ENCODE assay signal across 13 cellular contexts in the genomic region with DNA sequence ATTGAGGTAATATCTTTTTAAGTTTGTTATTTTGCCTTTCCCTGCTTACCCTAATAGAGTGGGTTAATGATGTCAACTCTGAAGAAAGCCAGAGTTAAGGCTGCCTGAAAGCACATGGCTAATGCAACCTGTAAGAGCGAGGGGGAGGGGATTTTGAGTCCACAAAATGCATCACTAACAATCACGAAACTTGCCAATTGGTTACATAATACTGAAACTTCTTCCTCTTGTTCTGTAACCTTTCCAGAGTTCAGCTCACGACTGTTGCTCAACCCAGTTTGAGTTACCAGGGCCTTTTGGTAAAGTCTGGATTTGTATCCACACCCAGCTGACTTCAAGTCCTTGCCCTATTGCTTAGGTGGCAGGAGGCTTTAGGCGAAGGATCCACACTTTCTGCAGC.
A peak's percentile ranks its signal among the peaks of the same experiment; 100 is the strongest.
DNase-seq lines count a peak whose midpoint lies in the region; ATAC-seq, FAIRE-seq and TF ChIP-seq lines count a peak whose summit lies in the region.
"Had no signal": no experiment of that assay in that cellular context is flagged by ENCODE, and none has a peak within 500 bp of the region (broad histone marks: within the 10 kb centered on the region; RNA-seq: fewer than 3 reads in every experiment).

No MANE protein-coding gene starts in this region.

- TF ChIP-seq POLR2A in HepG2 (IDR thresholded peaks at IDR 0.05; ENCODE audit: insufficient read depth in 1 of 2, low read depth in 2 of 2, low read length in 2 of 2) = no peak

- H3K36me3 ChIP-seq in ACC112 (ENCODE audit: insufficient read depth, low read length) (no peaks in the 10 kb centered on the region), bronchial epithelial cell (ENCODE audit: control insufficient read depth, insufficient read depth, low read length) (no peaks in the 10 kb centered on the region), HepG2 (replicated peaks in 1 of 2; ENCODE audit: control insufficient read depth in 1 of 2, insufficient read depth in 2 of 2, low read length in 2 of 2) (no peaks in the 10 kb centered on the region)
- H3K36me3 ChIP-seq: thyroid gland had no signal

- CTCF ChIA-PET in HepG2 (lab: Yijun Ruan, JAX; ENCODE audit: low intra/inter-chr PET ratio, low total read pairs) = no interaction called here

- DNase-seq in MV-4-11 (lab: John Stamatoyannopoulos, UW) (peak; percentile 97), bronchial epithelial cell (ENCODE audit: low read depth) (peak; percentile 91), HepG2 (ENCODE audit: low spot score) (no peak), germinal center (ENCODE audit: low spot score) (no peak)
- DNase-seq: activated naive CD8-positive, alpha-beta T cell treated with anti-CD3 and anti-CD28 coated beads, Interleukin-2, amount 10 ng/mL, durations not matched to agents 7 days and 5 days; hypothalamus; NCI-H146; NK-92 treated with Interleukin-12 subunit alpha and Interleukin-12 subunit beta, amount 100 ng/mL, for 24 hours; thyroid gland had no signal

- TF ChIP-seq RAD21 in HepG2 (CRISPR knock-in tag; IDR thresholded peaks at IDR 0.05) = no peak

- H3K79me2 ChIP-seq in ACC112 (ENCODE audit: control insufficient read depth, insufficient read depth, low read length, unreplicated experiment) (no peaks in the 10 kb centered on the region), HepG2 (ENCODE audit: insufficient read depth, low read length) (no peaks in the 10 kb centered on the region)

- no peak for ATAC-seq in HepG2
- no peak for ATAC-seq in HG02884 (IDR thresholded peaks at IDR 0.05; ENCODE audit: unreplicated experiment)
- no peak for ATAC-seq in GM21723 (IDR thresholded peaks at IDR 0.05; ENCODE audit: unreplicated experiment)
- ATAC-seq in SK-N-SH treated with all-trans-retinoic acid at 6 μM for 48 hours = no peak

- H3K9ac ChIP-seq in HepG2 (ENCODE audit: insufficient read depth, low read depth, low read length) = no peak overlapping the region

- H3K27me3 ChIP-seq in ACC112 (ENCODE audit: insufficient read depth, low read length) (no peaks in the 10 kb centered on the region), bronchial epithelial cell (ENCODE audit: control insufficient read depth, insufficient read depth, low read length) (no peaks in the 10 kb centered on the region), HepG2 (ENCODE audit: control insufficient read depth in 1 of 2, insufficient read depth in 2 of 2, low read length in 2 of 2) (no peaks in the 10 kb centered on the region)
- H3K27me3 ChIP-seq: thyroid gland had no signal

- H2AFZ ChIP-seq in ACC112 (ENCODE audit: low read length, unreplicated experiment) (peak overlapping the region; percentile 55), HepG2 (ENCODE audit: low read length) (no peak overlapping the region)

- BruUV-seq in HepG2 (replicated peaks; lab: Mats Ljungman, UMichigan) = no TSS peak

- in situ Hi-C loops in HepG2 (cut with HindIII; ENCODE audit: extremely low pct_ligation_motif_present, low pct_unique_long_range_greater_than_20kb) = no loop called here

- peak; percentile 98 for FAIRE-seq in bronchial epithelial cell (lab: Jason Lieb, UNC)
- no peak for FAIRE-seq in HepG2 (lab: Jason Lieb, UNC)

- peaks cover 19% of the 10 kb centered on the region for H3K4me1 ChIP-seq in ACC112 (ENCODE audit: control insufficient read depth, insufficient read depth, low read length, unreplicated experiment)
- no peaks in the 10 kb centered on the region for H3K4me1 ChIP-seq in HepG2 (ENCODE audit: insufficient read depth, low read length)
- H3K4me1 ChIP-seq: thyroid gland had no signal

- TF ChIP-seq CTCF in bronchial epithelial cell (IDR thresholded peaks at IDR 0.05; ENCODE audit: insufficient read depth, low read length, severe bottlenecking) (no peak), HepG2 (CRISPR knock-in tag; IDR thresholded peaks at IDR 0.05) (no peak)

- H3K9me3 ChIP-seq in HepG2 (ENCODE audit: low read length) = no peaks in the 10 kb centered on the region
- H3K9me3 ChIP-seq: thyroid gland had no signal

- H3K4me3 ChIP-seq in ACC112 (ENCODE audit: low read depth, low read length) (no peak overlapping the region), bronchial epithelial cell (ENCODE audit: low read depth, low read length) (no peak overlapping the region), HepG2 (replicated peaks in 1 of 3; ENCODE audit: insufficient read depth in 1 of 3, low read depth in 2 of 3, low read length in 3 of 3) (no peak overlapping the region)
- H3K4me3 ChIP-seq: thyroid gland had no signal

- no peak for TF ChIP-seq EP300 in HepG2 (IDR thresholded peaks at IDR 0.05; ENCODE audit: low read depth in 2 of 2, low read length in 2 of 2)
- no peak for TF ChIP-seq EP300 in HepG2 (CRISPR knock-in tag; IDR thresholded peaks at IDR 0.05; ENCODE audit: borderline replicate concordance)

- no peak overlapping the region for H3K4me2 ChIP-seq in HepG2 (ENCODE audit: low read depth, low read length)

- peak overlapping the region; percentile 26; the same call in 1 of the 2 replicates for H3K27ac ChIP-seq in ACC112 (ENCODE audit: low read depth, low read length)
- H3K27ac ChIP-seq in HepG2 (ENCODE audit: extremely low read length, insufficient read depth, low read length) = no peak overlapping the region
- H3K27ac ChIP-seq: thyroid gland had no signal

- 25% methylated on average over 4 of the region's 4 CpGs for WGBS in HepG2 (ENCODE audit: low lambda C conversion rate)

- POLR2A ChIA-PET in HepG2 (lab: Yijun Ruan, JAX) = no interaction called here

- intact Hi-C loops in HepG2 (cut with micrococcal nuclease; ENCODE audit: unreplicated experiment) = no loop called here

- H4K20me1 ChIP-seq in HepG2 (ENCODE audit: insufficient read depth, low read length) = no peaks in the 10 kb centered on the region

TF ChIP-seq in HepG2, 621 proteins besides CTCF, POLR2A, EP300 and RAD21:
- TF ChIP-seq, protein P1, sequence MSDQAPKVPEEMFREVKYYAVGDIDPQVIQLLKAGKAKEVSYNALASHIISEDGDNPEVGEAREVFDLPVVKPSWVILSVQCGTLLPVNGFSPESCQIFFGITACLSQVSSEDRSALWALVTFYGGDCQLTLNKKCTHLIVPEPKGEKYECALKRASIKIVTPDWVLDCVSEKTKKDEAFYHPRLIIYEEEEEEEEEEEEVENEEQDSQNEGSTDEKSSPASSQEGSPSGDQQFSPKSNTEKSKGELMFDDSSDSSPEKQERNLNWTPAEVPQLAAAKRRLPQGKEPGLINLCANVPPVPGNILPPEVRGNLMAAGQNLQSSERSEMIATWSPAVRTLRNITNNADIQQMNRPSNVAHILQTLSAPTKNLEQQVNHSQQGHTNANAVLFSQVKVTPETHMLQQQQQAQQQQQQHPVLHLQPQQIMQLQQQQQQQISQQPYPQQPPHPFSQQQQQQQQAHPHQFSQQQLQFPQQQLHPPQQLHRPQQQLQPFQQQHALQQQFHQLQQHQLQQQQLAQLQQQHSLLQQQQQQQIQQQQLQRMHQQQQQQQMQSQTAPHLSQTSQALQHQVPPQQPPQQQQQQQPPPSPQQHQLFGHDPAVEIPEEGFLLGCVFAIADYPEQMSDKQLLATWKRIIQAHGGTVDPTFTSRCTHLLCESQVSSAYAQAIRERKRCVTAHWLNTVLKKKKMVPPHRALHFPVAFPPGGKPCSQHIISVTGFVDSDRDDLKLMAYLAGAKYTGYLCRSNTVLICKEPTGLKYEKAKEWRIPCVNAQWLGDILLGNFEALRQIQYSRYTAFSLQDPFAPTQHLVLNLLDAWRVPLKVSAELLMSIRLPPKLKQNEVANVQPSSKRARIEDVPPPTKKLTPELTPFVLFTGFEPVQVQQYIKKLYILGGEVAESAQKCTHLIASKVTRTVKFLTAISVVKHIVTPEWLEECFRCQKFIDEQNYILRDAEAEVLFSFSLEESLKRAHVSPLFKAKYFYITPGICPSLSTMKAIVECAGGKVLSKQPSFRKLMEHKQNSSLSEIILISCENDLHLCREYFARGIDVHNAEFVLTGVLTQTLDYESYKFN (CRISPR knock-in tag; conservative IDR thresholded peaks at IDR 0.05) = no peak
- no peak for TF ChIP-seq JUN (CRISPR knock-in tag; IDR thresholded peaks at IDR 0.05)
- TF ChIP-seq CEBPG (CRISPR knock-in tag; IDR thresholded peaks at IDR 0.05) = peak; percentile 25; the same call in 1 of the 2 replicates
- TF ChIP-seq CEBPB (IDR thresholded peaks at IDR 0.05; ENCODE audit: borderline replicate concordance, low read depth, low read length) = peak; percentile 80
TF ChIP-seq in HepG2: peak in this region for 2.

TF ChIP-seq in SK-N-SH treated with all-trans-retinoic acid at 6 μM for 48 hours, 23 proteins besides CTCF, POLR2A, EP300 and RAD21:
- no peak for TF ChIP-seq RARB (CRISPR knock-in tag; IDR thresholded peaks at IDR 0.05)
- TF ChIP-seq TCF4 (CRISPR knock-in tag; IDR thresholded peaks at IDR 0.05; ENCODE audit: borderline replicate concordance) = no peak
- TF ChIP-seq PPARA (CRISPR knock-in tag; IDR thresholded peaks at IDR 0.05; ENCODE audit: borderline replicate concordance) = no peak
- TF ChIP-seq ZNF8 (CRISPR knock-in tag; IDR thresholded peaks at IDR 0.05) = no peak
- no peak for TF ChIP-seq CSDC2 (CRISPR knock-in tag; IDR thresholded peaks at IDR 0.05)
- TF ChIP-seq ISL1 (CRISPR knock-in tag; IDR thresholded peaks at IDR 0.05) = no peak
- TF ChIP-seq, protein P2, sequence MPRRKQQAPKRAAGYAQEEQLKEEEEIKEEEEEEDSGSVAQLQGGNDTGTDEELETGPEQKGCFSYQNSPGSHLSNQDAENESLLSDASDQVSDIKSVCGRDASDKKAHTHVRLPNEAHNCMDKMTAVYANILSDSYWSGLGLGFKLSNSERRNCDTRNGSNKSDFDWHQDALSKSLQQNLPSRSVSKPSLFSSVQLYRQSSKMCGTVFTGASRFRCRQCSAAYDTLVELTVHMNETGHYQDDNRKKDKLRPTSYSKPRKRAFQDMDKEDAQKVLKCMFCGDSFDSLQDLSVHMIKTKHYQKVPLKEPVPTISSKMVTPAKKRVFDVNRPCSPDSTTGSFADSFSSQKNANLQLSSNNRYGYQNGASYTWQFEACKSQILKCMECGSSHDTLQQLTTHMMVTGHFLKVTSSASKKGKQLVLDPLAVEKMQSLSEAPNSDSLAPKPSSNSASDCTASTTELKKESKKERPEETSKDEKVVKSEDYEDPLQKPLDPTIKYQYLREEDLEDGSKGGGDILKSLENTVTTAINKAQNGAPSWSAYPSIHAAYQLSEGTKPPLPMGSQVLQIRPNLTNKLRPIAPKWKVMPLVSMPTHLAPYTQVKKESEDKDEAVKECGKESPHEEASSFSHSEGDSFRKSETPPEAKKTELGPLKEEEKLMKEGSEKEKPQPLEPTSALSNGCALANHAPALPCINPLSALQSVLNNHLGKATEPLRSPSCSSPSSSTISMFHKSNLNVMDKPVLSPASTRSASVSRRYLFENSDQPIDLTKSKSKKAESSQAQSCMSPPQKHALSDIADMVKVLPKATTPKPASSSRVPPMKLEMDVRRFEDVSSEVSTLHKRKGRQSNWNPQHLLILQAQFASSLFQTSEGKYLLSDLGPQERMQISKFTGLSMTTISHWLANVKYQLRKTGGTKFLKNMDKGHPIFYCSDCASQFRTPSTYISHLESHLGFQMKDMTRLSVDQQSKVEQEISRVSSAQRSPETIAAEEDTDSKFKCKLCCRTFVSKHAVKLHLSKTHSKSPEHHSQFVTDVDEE (CRISPR knock-in tag; IDR thresholded peaks at IDR 0.05) = no peak

Comparison
In these comparisons a context has a peak if more than half of its experiments do, and no peak if none do; other contexts are left out.
1. DNase-seq: peak in MV-4-11 (single experiment) and bronchial epithelial cell (single experiment); none in HepG2 (single experiment) and germinal center (single experiment).